In the genomic region with DNA sequence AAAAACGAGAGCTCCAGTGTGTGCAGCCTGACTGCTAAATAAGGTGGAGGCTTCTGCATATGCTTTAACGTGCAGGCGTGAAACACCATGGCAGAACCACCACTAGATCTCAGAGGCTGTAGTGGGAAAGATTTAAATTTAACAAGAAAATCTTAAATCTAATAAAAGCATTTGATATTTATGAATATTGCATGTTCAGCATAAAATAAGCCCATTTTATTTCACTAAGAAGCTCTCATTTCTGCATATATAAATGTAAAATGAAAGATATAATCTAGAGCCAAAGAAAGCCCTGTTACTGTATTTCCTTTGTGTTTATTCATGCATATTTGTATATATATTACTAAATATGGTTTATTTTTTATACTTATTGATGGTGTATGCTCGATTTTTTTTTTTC, we compare ENCODE assay signal across 23 cellular contexts.
DNase-seq lines count a peak whose midpoint lies in the region; ATAC-seq, FAIRE-seq and TF ChIP-seq lines count a peak whose summit lies in the region.
"Had no signal": no experiment of that assay in that cellular context is flagged by ENCODE, and none has a peak within 500 bp of the region (broad histone marks: within the 10 kb centered on the region; RNA-seq: fewer than 3 reads in every experiment).

No MANE protein-coding gene starts in this region.

- no peaks in the 10 kb centered on the region for H3K9me2 ChIP-seq in DOHH2 (replicated peaks; ENCODE audit: control insufficient read depth, low read length)

- TF ChIP-seq EP300 in A549 (IDR thresholded peaks at IDR 0.05) = no peak

- CTCF ChIA-PET in A549 (lab: Yijun Ruan, JAX) = interaction anchor here (1.0 to 2.4 kb wide), 3 partner anchors 10 to 36 kb away, joined by 3 to 5 read pairs (median 4); no protein-coding TSS in a partner anchor

- H3K79me2 ChIP-seq in DOHH2 (ENCODE audit: control insufficient read depth, low read length) = no peaks in the 10 kb centered on the region

- ATAC-seq in A549 = no peak
- no peak for ATAC-seq in natural killer cell
- ATAC-seq in GM19324 (IDR thresholded peaks at IDR 0.05; ENCODE audit: low FRiP score, unreplicated experiment) = no peak
- no peak for ATAC-seq in activated CD4-positive, CD25-positive, alpha-beta regulatory T cell treated with anti-CD3 and anti-CD28 coated beads, Interleukin-2, amount 50 U/mL, for 24 hours
- ATAC-seq: upper lobe of right lung had no signal

- no peaks in the 10 kb centered on the region for H3K9me3 Mint-ChIP-seq in activated T-helper 2 cell treated with anti-CD3 and anti-CD28 coated beads, Interferon-gamma antibody, Interleukin-2, Interleukin-4, amounts not matched to agents 10 μg/mL and 5 μg/mL and 100 μg/mL, durations not matched to agents 14 hours and 24 hours and 36 hours
- H3K9me3 Mint-ChIP-seq in natural killer cell = no peaks in the 10 kb centered on the region
- H3K9me3 Mint-ChIP-seq: activated T-cell treated with anti-CD3 and anti-CD28 coated beads, Interleukin-2, amount 50 U/mL, for 4 hours had no signal

- intact Hi-C loops in activated T-helper 2 cell treated with anti-CD3 and anti-CD28 coated beads, Interferon-gamma antibody, Interleukin-2, Interleukin-4, amounts not matched to agents 10 μg/mL and 5 μg/mL and 100 μg/mL, durations not matched to agents 14 hours and 24 hours and 36 hours (cut with micrococcal nuclease) = loop anchor here (5.0 kb wide), 1 partner anchor 121 kb away; no protein-coding TSS in a partner anchor
- intact Hi-C loops in natural killer cell (cut with micrococcal nuclease) (no loop called here), lower leg skin (cut with DNase I; ENCODE audit: low total_unique reads) (no loop called here)

- peaks cover 26% of the 10 kb centered on the region for H3K4me1 Mint-ChIP-seq in activated T-helper 2 cell treated with anti-CD3 and anti-CD28 coated beads, Interferon-gamma antibody, Interleukin-2, Interleukin-4, amounts not matched to agents 10 μg/mL and 5 μg/mL and 100 μg/mL, durations not matched to agents 14 hours and 24 hours and 36 hours (ENCODE audit: low read depth)
- H3K4me1 Mint-ChIP-seq in natural killer cell = peaks cover 17% of the 10 kb centered on the region in 2 donors

- no peak for TF ChIP-seq RAD21 in A549 (conservative IDR thresholded peaks at IDR 0.05 in 1 of 2, IDR thresholded peaks at IDR 0.05 in 1 of 2)

- H3K27ac ChIP-seq in A549 (no peak overlapping the region), DOHH2 (ENCODE audit: low read depth, low read length) (no peak overlapping the region)
- H3K27ac ChIP-seq: foreskin keratinocyte, RWPE1 had no signal

- H3F3A ChIP-seq in DOHH2 (ENCODE audit: control insufficient read depth, insufficient read depth) = 0 out of 2 replicates have a peak, but pooled peaks cover 2% of the 10 kb centered on the region

- H3K27me3 Mint-ChIP-seq in activated T-helper 2 cell treated with anti-CD3 and anti-CD28 coated beads, Interferon-gamma antibody, Interleukin-2, Interleukin-4, amounts not matched to agents 10 μg/mL and 5 μg/mL and 100 μg/mL, durations not matched to agents 14 hours and 24 hours and 36 hours (ENCODE audit: low read depth) = no peaks in the 10 kb centered on the region
- H3K27me3 Mint-ChIP-seq in natural killer cell (ENCODE audit: low read depth in 2 of 2) = no peaks in the 10 kb centered on the region

- no peak overlapping the region for H3K4me2 ChIP-seq in A549
- peak overlapping the region; percentile 76; the same call in 1 of the 2 replicates for H3K4me2 ChIP-seq in DOHH2 (ENCODE audit: low read length)

- H4K20me1 ChIP-seq in DOHH2 (ENCODE audit: control insufficient read depth, insufficient read depth, low read depth, low read length) = no peaks in the 10 kb centered on the region
- H4K20me1 ChIP-seq: BLaER1 had no signal

- H3K4me1 ChIP-seq in A549 (peaks cover 12% of the 10 kb centered on the region; the same call in 2 of the 3 replicates), DOHH2 (ENCODE audit: control insufficient read depth, low read length) (peaks cover 23% of the 10 kb centered on the region)
- H3K4me1 ChIP-seq: HAP-1, upper lobe of right lung had no signal

- H3K36me3 Mint-ChIP-seq in activated T-helper 2 cell treated with anti-CD3 and anti-CD28 coated beads, Interferon-gamma antibody, Interleukin-2, Interleukin-4, amounts not matched to agents 10 μg/mL and 5 μg/mL and 100 μg/mL, durations not matched to agents 14 hours and 24 hours and 36 hours (ENCODE audit: low read depth) = peaks cover 9% of the 10 kb centered on the region
- no peaks in the 10 kb centered on the region for H3K36me3 Mint-ChIP-seq in natural killer cell

- no peak for TF ChIP-seq CTCF in A549 (IDR thresholded peaks at IDR 0.05)
- TF ChIP-seq CTCF in DOHH2 (IDR thresholded peaks at IDR 0.05; ENCODE audit: low read depth, low read length, poor library complexity, severe bottlenecking) = no peak
- TF ChIP-seq CTCF in natural killer cell (IDR thresholded peaks at IDR 0.05) = no peak
- TF ChIP-seq CTCF in lower leg skin (IDR thresholded peaks at IDR 0.05) = no peak

- no peaks in the 10 kb centered on the region for H3K27me3 ChIP-seq in DOHH2 (ENCODE audit: control insufficient read depth, low read length)
- H3K27me3 ChIP-seq: BLaER1, esophagus muscularis mucosa, foreskin keratinocyte, spleen, upper lobe of right lung had no signal

- no peak for FAIRE-seq in A549 (lab: Jason Lieb, UNC)

- TF ChIP-seq POLR2A in A549 (IDR thresholded peaks at IDR 0.05; ENCODE audit: low read length) = no peak
- TF ChIP-seq POLR2A in lower leg skin (IDR thresholded peaks at IDR 0.05) = no peak

- peak overlapping the region; percentile 74 for H3K4me3 Mint-ChIP-seq in activated T-helper 2 cell treated with anti-CD3 and anti-CD28 coated beads, Interferon-gamma antibody, Interleukin-2, Interleukin-4, amounts not matched to agents 10 μg/mL and 5 μg/mL and 100 μg/mL, durations not matched to agents 14 hours and 24 hours and 36 hours (ENCODE audit: low read depth)
- no peak overlapping the region for H3K4me3 Mint-ChIP-seq in natural killer cell

- H3K9me3 ChIP-seq in A549 = no peaks in the 10 kb centered on the region
- H3K9me3 ChIP-seq in DOHH2 (ENCODE audit: control insufficient read depth, insufficient read depth, low read length) = no peaks in the 10 kb centered on the region
- H3K9me3 ChIP-seq: BLaER1, esophagus muscularis mucosa, HAP-1, spleen, upper lobe of right lung had no signal

- H3K4me3 ChIP-seq in A549 (no peak overlapping the region), DOHH2 (ENCODE audit: low read length) (no peak overlapping the region), lower leg skin (ENCODE audit: low read depth, poor library complexity, severe bottlenecking) (no peak overlapping the region)
- H3K4me3 ChIP-seq: BLaER1, HAP-1, upper lobe of right lung had no signal

- H3K27ac Mint-ChIP-seq in activated T-helper 2 cell treated with anti-CD3 and anti-CD28 coated beads, Interferon-gamma antibody, Interleukin-2, Interleukin-4, amounts not matched to agents 10 μg/mL and 5 μg/mL and 100 μg/mL, durations not matched to agents 14 hours and 24 hours and 36 hours = no peak overlapping the region
- H3K27ac Mint-ChIP-seq in natural killer cell = peak overlapping the region; percentile 88 to 92

- H3K36me3 ChIP-seq in DOHH2 (ENCODE audit: control insufficient read depth, low read length) = peaks cover 11% of the 10 kb centered on the region; the same call in 1 of the 2 replicates
- H3K36me3 ChIP-seq: esophagus muscularis mucosa, HAP-1, upper lobe of right lung had no signal

- POLR2A ChIA-PET in A549 (lab: Yijun Ruan, JAX) = no interaction called here

- no peak for DNase-seq in A549 (ENCODE audit: low read depth in 1 of 2, low spot score in 1 of 2)
- DNase-seq in activated T-helper 2 cell treated with anti-CD3 and anti-CD28 coated beads, Interferon-gamma antibody, Interleukin-2, Interleukin-4, amounts not matched to agents 10 μg/mL and 5 μg/mL and 100 μg/mL, durations not matched to agents 14 hours and 24 hours and 36 hours (ENCODE audit: low spot score) = no peak
- DNase-seq in natural killer cell = no peak
- no peak for DNase-seq in activated CD4-positive, CD25-positive, alpha-beta regulatory T cell treated with anti-CD3 and anti-CD28 coated beads, Interleukin-2, amount 50 U/mL, for 72 hours
- DNase-seq in lower leg skin (ENCODE audit: low spot score in 2 of 2) = no peak
- DNase-seq: activated CD4-positive, alpha-beta T cell treated with anti-CD3 and anti-CD28 coated beads for 4 hours; activated naive CD4-positive, alpha-beta T cell; activated T-cell treated with anti-CD3 and anti-CD28 coated beads, Interleukin-2, amount 50 U/mL, for 4 hours; amniotic stem cell; DMS79; NCI-H146; NCI-H774; occipital lobe; spleen; upper lobe of right lung had no signal

- 78% methylated on average over 4 of the region's 4 CpGs for WGBS in A549 (ENCODE audit: missing lambda C conversion rate)
- WGBS in lower leg skin, 2 donors = 81 to 86% methylated on average over 4 of the region's 4 CpGs

TF ChIP-seq in A549, 52 proteins besides CTCF, POLR2A, EP300 and RAD21:
- no peak for TF ChIP-seq NR3C1 (IDR thresholded peaks at IDR 0.05)
- TF ChIP-seq MAFK (IDR thresholded peaks at IDR 0.05; ENCODE audit: partially characterized antibody) = peak; percentile 52
TF ChIP-seq in A549: peak in this region for 1.
